10 cellular contexts compared by ENCODE assay signal in genomic region chr1:145926706-145927072, GRCh38. TPM values are rescaled to one million over a fixed set of nuclear protein-coding genes. Genes with fewer than 3 reads are reported as not detected.
DNase-seq lines count a peak whose midpoint lies in the region; ATAC-seq and TF ChIP-seq lines count a peak whose summit lies in the region.
"Had no signal": no experiment of that assay in that cellular context is flagged by ENCODE, and none has a peak within 500 bp of the region (broad histone marks: within the 10 kb centered on the region; RNA-seq: fewer than 3 reads in every experiment).

No MANE protein-coding gene starts in this region.

- H3K36me3 ChIP-seq in skeletal muscle satellite cell (ENCODE audit: insufficient read depth, low read length) = peaks cover 14% of the 10 kb centered on the region

- peak overlapping the region; percentile 81 for H3K4me3 ChIP-seq in skeletal muscle satellite cell (ENCODE audit: low read length)

- peak; percentile 27 for ATAC-seq in esophagus mucosa
- ATAC-seq in HG02571 (IDR thresholded peaks at IDR 0.05; ENCODE audit: unreplicated experiment) = no peak

- H3K36me3 Mint-ChIP-seq in HFFc6 (ENCODE audit: low read depth) = peaks cover 6% of the 10 kb centered on the region; the same call in 1 of the 2 replicates

- H3K27me3 ChIP-seq in skeletal muscle satellite cell (ENCODE audit: control insufficient read depth, insufficient read depth, low read length) = no peaks in the 10 kb centered on the region

- peak overlapping the region; percentile 98 for H3K9ac ChIP-seq in skeletal muscle satellite cell (ENCODE audit: low read depth, low read length)

- peaks cover 6% of the 10 kb centered on the region for H3K4me1 Mint-ChIP-seq in HFFc6 (ENCODE audit: low read depth)

- peak overlapping the region; percentile 92 for H3K4me2 ChIP-seq in skeletal muscle satellite cell (ENCODE audit: low read length)

- peaks cover 5% of the 10 kb centered on the region; the same call in 1 of the 2 replicates for H3K27me3 Mint-ChIP-seq in HFFc6 (ENCODE audit: insufficient read depth)
- H3K27me3 Mint-ChIP-seq: activated naive CD4-positive, alpha-beta T cell treated with anti-CD3 and anti-CD28 coated beads, Interleukin-2, amount 50 U/mL, for 24 hours had no signal

- H3K9me3 ChIP-seq in skeletal muscle satellite cell (replicated peaks; ENCODE audit: low read length) = no peaks in the 10 kb centered on the region

- no peaks in the 10 kb centered on the region for H3K9me3 Mint-ChIP-seq in HFFc6
- H3K9me3 Mint-ChIP-seq: activated naive CD4-positive, alpha-beta T cell treated with anti-CD3 and anti-CD28 coated beads, Interleukin-2, amount 50 U/mL, for 24 hours had no signal

- peaks cover 9% of the 10 kb centered on the region for H3K4me1 ChIP-seq in skeletal muscle satellite cell (ENCODE audit: control insufficient read depth, insufficient read depth, low read length)

- DNase-seq in activated CD4-positive, alpha-beta T cell treated with anti-CD3 and anti-CD28 coated beads for 1 hour = peak; percentile 20
- DNase-seq in activated CD4-positive, alpha-beta T cell treated with anti-CD3 and anti-CD28 coated beads, Interleukin-2, amount 50 U/mL, for 1 hour = no peak
- DNase-seq in HFFc6 = no peak
- DNase-seq in erythroblast (lab: John Stamatoyannopoulos, UW) = no peak

- no peak overlapping the region for H3K4me3 Mint-ChIP-seq in HFFc6
- H3K4me3 Mint-ChIP-seq: activated naive CD4-positive, alpha-beta T cell treated with anti-CD3 and anti-CD28 coated beads, Interleukin-2, amount 50 U/mL, for 24 hours had no signal

- TF ChIP-seq POLR2A in erythroblast (IDR thresholded peaks at IDR 0.05; ENCODE audit: low read length) = no peak

- no peak overlapping the region for H3K27ac Mint-ChIP-seq in HFFc6
- H3K27ac Mint-ChIP-seq: activated naive CD4-positive, alpha-beta T cell treated with anti-CD3 and anti-CD28 coated beads, Interleukin-2, amount 50 U/mL, for 24 hours had no signal

- TF ChIP-seq CTCF in VCaP (conservative IDR thresholded peaks at IDR 0.05) (no peak), HFFc6 (IDR thresholded peaks at IDR 0.05) (no peak)

- peak overlapping the region; percentile 95 for H3K27ac ChIP-seq in VCaP

RNA-seq across cellular contexts. Expression of gene RBM8A, which starts 0.6 kb away (rescaled TPM):
- 152 TPM for total RNA-seq in esophagus mucosa
- total RNA-seq in skeletal muscle satellite cell (2012; rRNA removed) = 125 and 170 TPM in 2 replicates
- 100 to 1,000 TPM; 135 to 166 (median 157) TPM for total RNA-seq in HFFc6 (2021; fragmentation: NEBNext Ultra II Directional; extraction: Animal tissue kit (Norgen Biotek cat#: 25700))

RNA-seq across cellular contexts. Expression of gene PEX11B, which starts 8.2 kb away (rescaled TPM):
- 31.6 TPM for total RNA-seq in esophagus mucosa
- 18.8 and 24.0 TPM in 2 replicates for total RNA-seq in skeletal muscle satellite cell (2012; rRNA removed)
- total RNA-seq in HFFc6 (2021; fragmentation: NEBNext Ultra II Directional; extraction: Animal tissue kit (Norgen Biotek cat#: 25700)) = 10 to 100 TPM; 30.3 to 41.1 (median 35.6) TPM

RNA-seq across cellular contexts. Expression of gene ITGA10, which starts 16.8 kb away (rescaled TPM):
- 0.76 TPM for total RNA-seq in esophagus mucosa
- 35.2 and 40.8 TPM in 2 replicates for total RNA-seq in skeletal muscle satellite cell (2012; rRNA removed)
- total RNA-seq in HFFc6 (2021; fragmentation: NEBNext Ultra II Directional; extraction: Animal tissue kit (Norgen Biotek cat#: 25700)) = 1 to 10 TPM in 4 of 6 experiments, under 1 TPM in 2; 0.78 to 1.3 (median 1.0) TPM

RNA-seq across cellular contexts. Expression of gene LIX1L, which starts 31.1 kb away (rescaled TPM):
- total RNA-seq in esophagus mucosa = 4.3 TPM
- 22.6 and 23.2 TPM in 2 replicates for total RNA-seq in skeletal muscle satellite cell (2012; rRNA removed)
- 10 to 100 TPM; 51.0 to 59.6 (median 56.1) TPM for total RNA-seq in HFFc6 (2021; fragmentation: NEBNext Ultra II Directional; extraction: Animal tissue kit (Norgen Biotek cat#: 25700))

RNA-seq across cellular contexts. Expression of gene ANKRD34A, which starts 37.7 kb away (rescaled TPM):
- total RNA-seq in esophagus mucosa = 0.12 TPM
- total RNA-seq in skeletal muscle satellite cell (2012; rRNA removed) = 0.87 and 1.3 TPM in 2 replicates
- total RNA-seq in HFFc6 (2021; fragmentation: NEBNext Ultra II Directional; extraction: Animal tissue kit (Norgen Biotek cat#: 25700)) = 10 to 100 TPM in 3 of 6 experiments, 1 to 10 TPM in 3; 8.1 to 14.9 (median 10.2) TPM
- total RNA-seq: Daoy had no signal
